Comparison of ENCODE assay signal across 8 cellular contexts in the genomic region with DNA sequence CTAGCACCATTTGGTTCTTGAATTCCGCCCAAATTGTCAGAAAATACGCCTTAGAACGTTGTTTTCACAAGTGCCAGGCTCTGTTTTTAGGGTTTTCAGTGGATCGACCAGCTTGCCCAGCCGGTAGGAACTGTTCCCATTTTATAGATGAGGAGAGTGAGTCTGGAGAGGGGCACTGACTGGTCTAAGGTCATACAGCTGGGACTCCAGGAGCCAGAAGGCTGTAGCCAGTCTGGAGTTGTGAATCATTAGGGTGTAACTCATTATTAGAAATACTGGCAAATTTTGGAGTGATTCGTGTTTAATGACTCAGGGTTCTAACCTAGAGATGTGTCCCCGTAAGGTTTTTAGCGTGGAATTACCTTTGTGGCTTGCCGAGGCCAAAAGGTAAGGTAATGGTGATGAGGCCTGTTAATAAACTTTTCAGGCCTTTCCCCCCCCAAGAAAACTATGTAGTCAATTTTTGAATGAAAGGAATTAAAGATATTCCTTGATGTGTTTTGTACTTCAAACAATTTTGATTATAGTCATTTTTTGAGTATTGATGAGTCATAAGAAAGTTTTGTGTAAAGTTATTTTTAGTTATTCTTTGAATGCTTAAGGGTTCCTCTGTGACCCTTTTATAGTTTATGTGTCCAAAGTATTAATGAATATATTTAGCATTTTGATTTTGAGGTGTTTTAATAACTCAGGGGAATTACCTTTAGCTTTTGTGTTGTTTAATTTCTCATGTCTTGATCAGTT. TPM values are rescaled to one million over a fixed set of nuclear protein-coding genes. Genes with fewer than 3 reads are reported as not detected.
A peak's percentile ranks its signal among the peaks of the same experiment; 100 is the strongest.
DNase-seq lines count a peak whose midpoint lies in the region; ATAC-seq, FAIRE-seq and TF ChIP-seq lines count a peak whose summit lies in the region.

No MANE protein-coding gene starts in this region.

- H3K27me3 ChIP-seq in heart right ventricle (no peaks in the 10 kb centered on the region), smooth muscle cell (ENCODE audit: low read depth) (no peaks in the 10 kb centered on the region)

- intact Hi-C loops in heart right ventricle (cut with DNase I) (loop anchor here in 7 of 10 donors (5.0 to 10.0 kb wide), 13 partner anchors 69 to 199 kb away; partner anchors contain the start of gene VPS26C (in 2 of the 7)), Right ventricle myocardium superior (cut with DNase I) (loop anchor here (5.0 kb wide), 1 partner anchor 194 kb away; no protein-coding TSS in a partner anchor)

- peaks cover 11% of the 10 kb centered on the region for H3F3A ChIP-seq in smooth muscle cell (ENCODE audit: low read depth)

- H3K36me3 ChIP-seq in heart right ventricle, result no peaks in the 10 kb centered on the region
- no peaks in the 10 kb centered on the region for H3K36me3 ChIP-seq in smooth muscle cell (ENCODE audit: low read depth)

- 7 to 10% methylated on average over 9 of the region's 9 CpGs for WGBS in heart right ventricle, 2 donors
- WGBS in smooth muscle cell (ENCODE audit: low lambda C conversion rate), result 9% methylated on average over 9 of the region's 9 CpGs

- H3K9ac ChIP-seq in smooth muscle cell (ENCODE audit: low read depth), result peak overlapping the region; percentile 98

- peaks cover 62% of the 10 kb centered on the region for H3K79me2 ChIP-seq in smooth muscle cell (ENCODE audit: low read depth)

- H2AFZ ChIP-seq in smooth muscle cell (ENCODE audit: low read depth), result no peak overlapping the region

- H3K9me3 ChIP-seq in heart right ventricle (no peaks in the 10 kb centered on the region), smooth muscle cell (replicated peaks; ENCODE audit: low read depth) (no peaks in the 10 kb centered on the region)

- no peak for TF ChIP-seq CTCF in heart right ventricle (IDR thresholded peaks at IDR 0.05)
- TF ChIP-seq CTCF in WI38 (IDR thresholded peaks at IDR 0.05; ENCODE audit: low read depth, low read length), result no peak
- TF ChIP-seq CTCF in smooth muscle cell (IDR thresholded peaks at IDR 0.05; ENCODE audit: borderline replicate concordance, insufficient read depth, poor library complexity, severe bottlenecking), result no peak

- H3K4me2 ChIP-seq in smooth muscle cell, result peak overlapping the region; percentile 84

- H3K4me1 ChIP-seq in heart right ventricle (peaks cover 4 to 67% (median 62%) of the 10 kb centered on the region in 9 donors), smooth muscle cell (ENCODE audit: low read depth) (peaks cover 42% of the 10 kb centered on the region)

- H3K27ac ChIP-seq in heart right ventricle (peak overlapping the region; percentile 97 to 100 (median 100)), smooth muscle cell (ENCODE audit: low read depth) (peak overlapping the region; percentile 99)

- no peak for ATAC-seq in heart right ventricle
- ATAC-seq in Right ventricle myocardium superior (ENCODE audit: poor library complexity), result no peak
- no peak for ATAC-seq in HG03135 (IDR thresholded peaks at IDR 0.05; ENCODE audit: unreplicated experiment)

- peaks cover 60% of the 10 kb centered on the region for H4K20me1 ChIP-seq in smooth muscle cell (ENCODE audit: low read depth)

- H3K4me3 ChIP-seq in heart right ventricle (peak overlapping the region; percentile 29 to 98 (median 84)), WI38 (ENCODE audit: low read depth, low read length) (peak overlapping the region; percentile 70), smooth muscle cell (peak overlapping the region; percentile 98)

- FAIRE-seq in HTR-8/SVneo (lab: Jason Lieb, UNC), result no peak

- DNase-seq in heart right ventricle, result no peak
- no peak for DNase-seq in Right ventricle myocardium superior
- peak; percentile 21 for DNase-seq in glomerular visceral epithelial cell (ENCODE audit: extremely low spot score)
- DNase-seq in smooth muscle cell (lab: John Stamatoyannopoulos, UW; ENCODE audit: unreplicated experiment), result no peak
- no peak for DNase-seq in NCI-H1105 (lab: John Stamatoyannopoulos, UW)
- DNase-seq in HTR-8/SVneo (ENCODE audit: insufficient read length, low spot score), result no peak

RNA-seq across cellular contexts. Expression of gene DYRK1A, which starts 2.1 kb away (rescaled TPM):
- total RNA-seq in heart right ventricle (10 to 100 TPM; 57.6 to 94.2 (median 75.0) TPM), Right ventricle myocardium superior (62.7 TPM), smooth muscle cell (54.9 and 61.7 TPM in 2 replicates)
- polyA plus RNA-seq in heart right ventricle (10 to 100 TPM; 24.7 to 30.6 TPM), smooth muscle cell (2.4 and 3.5 TPM in 2 replicates)
